12 cellular contexts compared by ENCODE assay signal in the genomic region with DNA sequence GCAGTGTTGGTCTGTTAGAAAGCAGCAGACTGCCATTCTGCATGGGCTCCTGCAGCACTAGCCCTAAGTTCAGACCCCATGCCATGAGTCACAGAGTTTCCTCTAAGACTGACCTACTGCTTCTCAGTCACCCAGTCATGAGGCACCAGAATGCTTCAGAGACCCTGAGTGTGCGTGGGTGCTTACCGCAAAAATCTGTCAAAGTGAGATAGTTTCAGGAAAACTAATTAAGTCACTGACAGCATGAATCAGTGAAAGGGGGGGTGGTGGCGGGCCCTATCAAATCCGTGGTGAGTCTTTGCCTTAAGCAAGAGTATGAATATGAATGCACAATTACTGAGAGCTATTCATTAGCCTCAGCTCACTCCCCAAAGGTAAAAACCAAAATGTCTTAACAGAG.
DNase-seq lines count a peak whose midpoint lies in the region; ATAC-seq, FAIRE-seq and TF ChIP-seq lines count a peak whose summit lies in the region.
"Had no signal": no experiment of that assay in that cellular context is flagged by ENCODE, and none has a peak within 500 bp of the region (broad histone marks: within the 10 kb centered on the region; RNA-seq: fewer than 3 reads in every experiment).

No MANE protein-coding gene starts in this region.

- no peak for FAIRE-seq in H54 (lab: Jason Lieb, UNC)

- TF ChIP-seq POLR2A in H54 (IDR thresholded peaks at IDR 0.05; ENCODE audit: low read depth, low read length) = no peak

- in situ Hi-C loops in KBM-7 (cut with MboI; ENCODE audit: low pct_unique_long_range_greater_than_20kb, low sequenced_read_pairs) = no loop called here

- CTCF ChIA-PET in RWPE1 (lab: Yijun Ruan, JAX) = no interaction called here

- no peak for TF ChIP-seq CTCF in RWPE1 (conservative IDR thresholded peaks at IDR 0.05; ENCODE audit: low read depth)

- no peak for ATAC-seq in HG02763 (IDR thresholded peaks at IDR 0.05; ENCODE audit: unreplicated experiment)

- DNase-seq in activated CD4-positive, alpha-beta T cell treated with anti-CD3 and anti-CD28 coated beads for 48 hours = peak; percentile 36
- DNase-seq in activated CD4-positive, alpha-beta T cell treated with anti-CD3 and anti-CD28 coated beads, Interleukin-2, amount 50 U/mL, for 4 hours = no peak
- DNase-seq in H54 (ENCODE audit: insufficient read length, low spot score) = peak; percentile 19
- DNase-seq in amniotic epithelial cell (ENCODE audit: low read depth) = peak; percentile 77
- DNase-seq in kidney tubule cell (ENCODE audit: low spot score) = peak; percentile 89
- no peak for DNase-seq in RWPE1 (ENCODE audit: low spot score)
- DNase-seq in KBM-7 = no peak
- DNase-seq: DMS 273 treated with DMSO at 0.1 percent for 48 hours, NCI-H1436 treated with DMSO at 0.1 percent for 48 hours, occipital lobe had no signal

- H3K27ac ChIP-seq in RWPE1 = no peak overlapping the region
- H3K27ac ChIP-seq: tibial nerve had no signal

- POLR2A ChIA-PET in RWPE1 (lab: Yijun Ruan, JAX; ENCODE audit: low non-redundant PET) = no interaction called here

Comparison
In these comparisons a context has a peak if more than half of its experiments do, and no peak if none do; other contexts are left out.
1. DNase-seq: peak in activated CD4-positive, alpha-beta T cell treated with anti-CD3 and anti-CD28 coated beads for 48 hours (single experiment), H54 (single experiment), amniotic epithelial cell (single experiment) and kidney tubule cell (single experiment); none in activated CD4-positive, alpha-beta T cell treated with anti-CD3 and anti-CD28 coated beads, Interleukin-2, amount 50 U/mL, for 4 hours (0 of 2), RWPE1 (single experiment) and KBM-7 (single experiment).